In genomic region chr2:113851640-113852039, GRCh38 we compare ENCODE assay signal across 25 cellular contexts. TPM values are rescaled to one million over a fixed set of nuclear protein-coding genes. Genes with fewer than 3 reads are reported as not detected.
DNase-seq lines count a peak whose midpoint lies in the region; ATAC-seq, FAIRE-seq and TF ChIP-seq lines count a peak whose summit lies in the region.
"Had no signal": no experiment of that assay in that cellular context is flagged by ENCODE, and none has a peak within 500 bp of the region (broad histone marks: within the 10 kb centered on the region; RNA-seq: fewer than 3 reads in every experiment).

No MANE protein-coding gene starts in this region.

- intact Hi-C loops in MCF 10A (cut with micrococcal nuclease) (no loop called here), breast epithelium (cut with DNase I; ENCODE audit: low total_unique reads) (no loop called here), heart right ventricle (cut with DNase I) (loop anchor here in 1 of 10 donors (5.0 kb wide), 1 partner anchor 594 kb away; no protein-coding TSS in a partner anchor), testis (cut with DNase I; ENCODE audit: low total_unique reads) (no loop called here)

- H3K27me3 ChIP-seq in breast epithelium (no peaks in the 10 kb centered on the region), astrocyte (ENCODE audit: insufficient read depth, low read length) (no peaks in the 10 kb centered on the region), heart right ventricle (no peaks in the 10 kb centered on the region), testis (no peaks in the 10 kb centered on the region)
- H3K27me3 ChIP-seq: gastrocnemius medialis, neutrophil, tibial nerve had no signal

- H3K4me3 ChIP-seq in breast epithelium (no peak overlapping the region), astrocyte (ENCODE audit: insufficient read depth, low read depth, low read length) (no peak overlapping the region), heart right ventricle (no peak overlapping the region), testis (no peak overlapping the region)
- H3K4me3 ChIP-seq: gastrocnemius medialis, tibial nerve had no signal

- H2AFZ ChIP-seq in astrocyte (ENCODE audit: low read depth, low read length) = no peak overlapping the region

- no peaks in the 10 kb centered on the region for H3K9me3 Mint-ChIP-seq in MCF 10A (ENCODE audit: unreplicated experiment)
- H3K9me3 Mint-ChIP-seq in astrocyte (ENCODE audit: unreplicated experiment) = peaks cover 4% of the 10 kb centered on the region
- H3K9me3 Mint-ChIP-seq: activated B cell treated with CpG ODN at 0.5 μM for 24 hours; memory B cell; stimulated activated naive CD8-positive, alpha-beta T cell treated with anti-CD3 and anti-CD28 coated beads, Interleukin-15, Interleukin-2, amounts not matched to agents 100 ng/mL and 50 ng/mL, for 24 hours had no signal

- TF ChIP-seq CTCF in MCF 10A (IDR thresholded peaks at IDR 0.05; ENCODE audit: unreplicated experiment) (no peak), breast epithelium (IDR thresholded peaks at IDR 0.05) (no peak), astrocyte (IDR thresholded peaks at IDR 0.05; ENCODE audit: insufficient read depth, low read depth, low read length) (no peak), heart right ventricle (IDR thresholded peaks at IDR 0.05) (no peak), testis (IDR thresholded peaks at IDR 0.05) (no peak)

- no peak overlapping the region for H3K4me2 ChIP-seq in astrocyte (ENCODE audit: low read length)

- no peak overlapping the region for H3K27ac ChIP-seq in breast epithelium
- H3K27ac ChIP-seq in astrocyte (ENCODE audit: low read depth, low read length) = no peak overlapping the region
- H3K27ac ChIP-seq in heart right ventricle = peak overlapping the region in 1 of 10 donors; percentile 17
- no peak overlapping the region for H3K27ac ChIP-seq in testis
- H3K27ac ChIP-seq: gastrocnemius medialis, neutrophil, tibial nerve had no signal

- CTCF ChIA-PET in MCF 10A (lab: Yijun Ruan, JAX) = interaction anchor here (0.5 to 0.6 kb wide), 2 partner anchors 13 to 118 kb away, joined by 3 read pairs; no protein-coding TSS in a partner anchor

- BruUV-seq in MCF 10A (replicated peaks; lab: Mats Ljungman, UMichigan) = no TSS peak

- WGBS in heart right ventricle, 2 donors = 34 to 47% methylated on average over 3 of the region's 3 CpGs
- WGBS in testis, 2 donors = 43 to 53% methylated on average over 3 of the region's 3 CpGs

- DNase-seq in MCF 10A (ENCODE audit: unreplicated experiment) = peak; percentile 16
- DNase-seq in breast epithelium (ENCODE audit: low spot score in 2 of 2) = no peak
- peak; percentile 75 for DNase-seq in astrocyte (ENCODE audit: low read depth)
- peak in 1 of 2 donors; percentile 5 for DNase-seq in heart right ventricle
- peak; percentile 20 for DNase-seq in testis
- no peak for DNase-seq in HuH-7.5 (ENCODE audit: low spot score)
- DNase-seq in RKO (ENCODE audit: low spot score) = no peak
- DNase-seq: activated B cell treated with CpG ODN at 0.5 μM for 24 hours; activated CD4-positive, alpha-beta T cell treated with anti-CD3 and anti-CD28 coated beads, Interleukin-2, amount 50 U/mL, for 48 hours; activated gamma-delta T cell; gastrocnemius medialis; islet precursor cell; Kasumi-1; NCI-H2081 treated with DMSO at 0.1 percent for 48 hours; NCI-H510A treated with DMSO at 0.1 percent for 48 hours; RPMI8226; stimulated activated CD4-positive, alpha-beta T cell treated with anti-CD3 and anti-CD28 coated beads, Interleukin-12 subunit alpha, Interleukin-12 subunit beta, amount 100 ng/mL, for 4 hours had no signal

- no peak overlapping the region for H3K27ac Mint-ChIP-seq in MCF 10A (ENCODE audit: low read depth, unreplicated experiment)
- H3K27ac Mint-ChIP-seq in astrocyte (ENCODE audit: unreplicated experiment) = no peak overlapping the region
- H3K27ac Mint-ChIP-seq: activated B cell treated with CpG ODN at 0.5 μM for 24 hours; B cell; stimulated activated naive CD8-positive, alpha-beta T cell treated with anti-CD3 and anti-CD28 coated beads, Interleukin-15, Interleukin-2, amounts not matched to agents 100 ng/mL and 50 ng/mL, for 24 hours had no signal

- no peaks in the 10 kb centered on the region for H3K79me2 ChIP-seq in astrocyte (ENCODE audit: insufficient read depth, low read length)

- no peaks in the 10 kb centered on the region for H3K9me3 ChIP-seq in breast epithelium
- no peaks in the 10 kb centered on the region for H3K9me3 ChIP-seq in astrocyte (ENCODE audit: insufficient read depth, low read depth, low read length)
- H3K9me3 ChIP-seq in heart right ventricle = no peaks in the 10 kb centered on the region
- no peaks in the 10 kb centered on the region for H3K9me3 ChIP-seq in testis
- H3K9me3 ChIP-seq: gastrocnemius medialis, neutrophil, tibial nerve had no signal

- H3K9ac ChIP-seq in astrocyte (ENCODE audit: low read length) = no peak overlapping the region

- no peaks in the 10 kb centered on the region for H4K20me1 ChIP-seq in astrocyte (ENCODE audit: insufficient read depth, low read length)

- H3K36me3 Mint-ChIP-seq in MCF 10A (ENCODE audit: insufficient read depth, unreplicated experiment) = no peaks in the 10 kb centered on the region
- no peaks in the 10 kb centered on the region for H3K36me3 Mint-ChIP-seq in astrocyte (ENCODE audit: low read depth, unreplicated experiment)

- TF ChIP-seq POLR2A in breast epithelium (IDR thresholded peaks at IDR 0.05) = no peak
- no peak for TF ChIP-seq POLR2A in testis (IDR thresholded peaks at IDR 0.05)

- POLR2A ChIA-PET in MCF 10A (lab: Yijun Ruan, JAX) = interaction anchor here (0.9 to 11.8 kb wide), 8 partner anchors 9 to 96 kb away, joined by 3 to 151 read pairs (median 5); partner anchors contain the start of genes ACTR3 and SLC35F5

- FAIRE-seq in astrocyte (lab: Jason Lieb, UNC) = no peak
- FAIRE-seq: A204.1 had no signal

- peaks cover 12% of the 10 kb centered on the region for H3K4me1 Mint-ChIP-seq in MCF 10A (ENCODE audit: insufficient read depth, unreplicated experiment)
- H3K4me1 Mint-ChIP-seq in astrocyte (ENCODE audit: low read depth, unreplicated experiment) = no peaks in the 10 kb centered on the region

- H3K27me3 Mint-ChIP-seq in MCF 10A (ENCODE audit: insufficient read depth, unreplicated experiment) (no peaks in the 10 kb centered on the region), astrocyte (ENCODE audit: low read depth, unreplicated experiment) (no peaks in the 10 kb centered on the region)
- H3K27me3 Mint-ChIP-seq: activated B cell treated with CpG ODN at 0.5 μM for 24 hours; B cell; memory B cell; stimulated activated naive CD8-positive, alpha-beta T cell treated with anti-CD3 and anti-CD28 coated beads, Interleukin-15, Interleukin-2, amounts not matched to agents 100 ng/mL and 50 ng/mL, for 24 hours had no signal

- ATAC-seq in heart right ventricle (peak; percentile 43 to 96 (median 72)), GM18519 (IDR thresholded peaks at IDR 0.05; ENCODE audit: low FRiP score, unreplicated experiment) (no peak)
- ATAC-seq: gastrocnemius medialis, SK-N-SH treated with all-trans-retinoic acid at 6 μM for 48 hours had no signal

- H3K4me1 ChIP-seq in breast epithelium = no peaks in the 10 kb centered on the region
- H3K4me1 ChIP-seq in astrocyte (ENCODE audit: insufficient read depth, low read length) = peaks cover 4% of the 10 kb centered on the region
- peaks cover 0 to 20% (median 0%) of the 10 kb centered on the region in 9 donors for H3K4me1 ChIP-seq in heart right ventricle
- H3K4me1 ChIP-seq in testis = no peaks in the 10 kb centered on the region
- H3K4me1 ChIP-seq: gastrocnemius medialis, tibial nerve had no signal

- no peaks in the 10 kb centered on the region for H3K36me3 ChIP-seq in breast epithelium
- no peaks in the 10 kb centered on the region for H3K36me3 ChIP-seq in astrocyte (ENCODE audit: insufficient read depth, low read length)
- no peaks in the 10 kb centered on the region for H3K36me3 ChIP-seq in heart right ventricle
- H3K36me3 ChIP-seq in testis (ENCODE audit: low read depth, missing control alignments) = no peaks in the 10 kb centered on the region
- H3K36me3 ChIP-seq: gastrocnemius medialis, neutrophil, tibial nerve had no signal

- H3K4me3 Mint-ChIP-seq in MCF 10A (ENCODE audit: unreplicated experiment) (no peak overlapping the region), astrocyte (ENCODE audit: unreplicated experiment) (no peak overlapping the region)
- H3K4me3 Mint-ChIP-seq: activated B cell treated with CpG ODN at 0.5 μM for 24 hours; B cell; memory B cell; stimulated activated naive CD8-positive, alpha-beta T cell treated with anti-CD3 and anti-CD28 coated beads, Interleukin-15, Interleukin-2, amounts not matched to agents 100 ng/mL and 50 ng/mL, for 24 hours had no signal

RNA-seq across cellular contexts. Expression of gene ACTR3, which starts 38.2 kb away (rescaled TPM):
- total RNA-seq in MCF 10A (2022) (260 and 311 TPM in 2 replicates), breast epithelium (100 to 1,000 TPM in 2 of 3 donors, 10 to 100 TPM in 1; 98.4 to 150 (median 117) TPM), astrocyte (488 and 495 TPM in 2 replicates), heart right ventricle (100 to 1,000 TPM in 9 of 10 donors, 10 to 100 TPM in 1; 97.0 to 167 (median 116) TPM), testis (100 to 1,000 TPM; 106 to 114 TPM)
- polyA plus RNA-seq in heart right ventricle (10 to 100 TPM; 12.7 to 68.8 TPM), testis (ENCODE audit: insufficient read depth, low read depth, low replicate concordance) (180 TPM)

Comparison
In these comparisons a context has a peak if more than half of its experiments do, and no peak if none do; other contexts are left out.
1. DNase-seq: peak in MCF 10A (single experiment), astrocyte (single experiment) and testis (single experiment); none in breast epithelium (0 of 2), HuH-7.5 (single experiment) and RKO (single experiment).